In genomic region chr7:3091631-3092030, GRCh38 we compare ENCODE assay signal across 1 cellular context.
TF ChIP-seq lines count a peak whose summit lies in the region.

No MANE protein-coding gene starts in this region.

TF ChIP-seq in IMR-90, 13 proteins besides CTCF, POLR2A, EP300 and RAD21:
- TF ChIP-seq USF2 (IDR thresholded peaks at IDR 0.05; ENCODE audit: low read depth, low read length), result no peak
- no peak for TF ChIP-seq CHD1 (IDR thresholded peaks at IDR 0.05; ENCODE audit: low read depth, low read length)
- no peak for TF ChIP-seq NFE2L2 (IDR thresholded peaks at IDR 0.05; ENCODE audit: low read depth, low read length)
- TF ChIP-seq RFX5 (IDR thresholded peaks at IDR 0.05; ENCODE audit: low read depth, low read length), result no peak
- TF ChIP-seq SMC3 (IDR thresholded peaks at IDR 0.05; ENCODE audit: low read depth, low read length), result no peak
- TF ChIP-seq MAFK (IDR thresholded peaks at IDR 0.05; ENCODE audit: low read depth, low read length), result no peak
- no peak for TF ChIP-seq MXI1 (IDR thresholded peaks at IDR 0.05; ENCODE audit: borderline replicate concordance, low read depth, low read length)
- TF ChIP-seq CEBPB (IDR thresholded peaks at IDR 0.05; ENCODE audit: low read depth, low read length), result no peak
- TF ChIP-seq BHLHE40 (IDR thresholded peaks at IDR 0.05; ENCODE audit: low read depth, low read length), result no peak
- TF ChIP-seq ELK1 (IDR thresholded peaks at IDR 0.05; ENCODE audit: borderline replicate concordance, low read depth, low read length), result no peak
- TF ChIP-seq RCOR1 (IDR thresholded peaks at IDR 0.05; ENCODE audit: insufficient replicate concordance, low read length), result no peak
- TF ChIP-seq FOS (IDR thresholded peaks at IDR 0.05; ENCODE audit: low read depth, low read length), result no peak
- TF ChIP-seq MAZ (IDR thresholded peaks at IDR 0.05; ENCODE audit: borderline replicate concordance, low read depth, low read length), result no peak
